In genomic region chr19:10863107-10863700, GRCh38 we compare ENCODE assay signal across 11 cellular contexts. TPM values are rescaled to one million over a fixed set of nuclear protein-coding genes. Genes with fewer than 3 reads are reported as not detected.
A peak's percentile ranks its signal among the peaks of the same experiment; 100 is the strongest.
DNase-seq lines count a peak whose midpoint lies in the region; ATAC-seq, FAIRE-seq and TF ChIP-seq lines count a peak whose summit lies in the region.
"Had no signal": no experiment of that assay in that cellular context is flagged by ENCODE, and none has a peak within 500 bp of the region (broad histone marks: within the 10 kb centered on the region; RNA-seq: fewer than 3 reads in every experiment).

No MANE protein-coding gene starts in this region.

- intact Hi-C loops in Right ventricle myocardium superior (cut with DNase I) (no loop called here), K562 (cut with micrococcal nuclease) (no loop called here), posterior cingulate gyrus (cut with DNase I) (loop anchor here (5.0 kb wide), 2 partner anchors 96 to 146 kb away; partner anchors contain the start of gene DNM2)

- ATAC-seq in Right ventricle myocardium superior (ENCODE audit: poor library complexity): peak; percentile 12
- ATAC-seq in K562: peak; percentile 67

- BruUV-seq in K562 (replicated peaks; lab: Mats Ljungman, UMichigan): no TSS peak

- no peaks in the 10 kb centered on the region for H3K9me1 ChIP-seq in K562 (ENCODE audit: control insufficient read depth, insufficient read depth, low read length)

- peak overlapping the region; percentile 74 for H3K4me2 ChIP-seq in K562 (ENCODE audit: insufficient read depth, low read length)

- H3K4me1 ChIP-seq in right atrium auricular region: peaks cover 0 to 8% of the 10 kb centered on the region in 2 donors
- H3K4me1 ChIP-seq in K562 (replicated peaks in 1 of 2; ENCODE audit: control insufficient read depth in 2 of 2, insufficient read depth in 2 of 2, low read length in 2 of 2): peaks cover 24 to 31% of the 10 kb centered on the region in 2 experiments; a peak in 4 of 5 replicates

- TF ChIP-seq CTCF in right atrium auricular region (IDR thresholded peaks at IDR 0.05) (no peak), K562 (IDR thresholded peaks at IDR 0.05 in 2 of 3, conservative IDR thresholded peaks at IDR 0.05 in 1 of 3; ENCODE audit: insufficient read depth in 2 of 3, low read depth in 1 of 3, low read length in 3 of 3) (no peak)

- H3K79me2 ChIP-seq in K562 (ENCODE audit: control insufficient read depth, insufficient read depth, low read length): no peaks in the 10 kb centered on the region

- 4% methylated on average over 14 of the region's 18 CpGs for WGBS in K562 (ENCODE audit: insufficient coverage, low coverage, missing lambda C conversion rate)

- H3K27me3 ChIP-seq in right atrium auricular region: no peaks in the 10 kb centered on the region
- no peaks in the 10 kb centered on the region for H3K27me3 ChIP-seq in K562 (ENCODE audit: control insufficient read depth in 2 of 2, insufficient read depth in 2 of 2, low read length in 2 of 2)

- no peaks in the 10 kb centered on the region for H3K9me3 ChIP-seq in right atrium auricular region
- H3K9me3 ChIP-seq in K562 (replicated peaks; ENCODE audit: control insufficient read depth, insufficient read depth, low read depth, low read length): no peaks in the 10 kb centered on the region

- FAIRE-seq in K562 (lab: Jason Lieb, UNC) (peak; percentile 48), urothelium cell line (lab: Jason Lieb, UNC) (no peak)

- H3K4me3 ChIP-seq in right atrium auricular region: no peak overlapping the region
- no peak overlapping the region for H3K4me3 ChIP-seq in K562

- TF ChIP-seq RAD21 in K562 (CRISPR knock-in tag; conservative IDR thresholded peaks at IDR 0.05 in 1 of 2, IDR thresholded peaks at IDR 0.05 in 1 of 2): no peak

- peak overlapping the region; percentile 63 for H2AFZ ChIP-seq in K562 (ENCODE audit: low read depth, low read length)

- no peak for DNase-seq in Right ventricle myocardium superior
- DNase-seq in right atrium auricular region (ENCODE audit: low spot score): no peak
- DNase-seq in K562 (ENCODE audit: extremely low read depth in 1 of 4, low spot score in 3 of 4): peak; percentile 19 to 68 (median 50)
- peak; percentile 12 for DNase-seq in medulla oblongata (ENCODE audit: extremely low spot score)
- DNase-seq in urothelium cell line (ENCODE audit: low spot score): peak; percentile 26
- no peak for DNase-seq in HEK293T (ENCODE audit: extremely low spot score)
- no peak for DNase-seq in posterior cingulate gyrus
- no peak for DNase-seq in stimulated activated CD4-positive, alpha-beta T cell treated with anti-CD3 and anti-CD28 coated beads, Interleukin-4, amount 100 ng/mL, for 4 hours
- DNase-seq: activated CD4-positive, alpha-beta T cell treated with anti-CD3 and anti-CD28 coated beads, Interleukin-2, amount 50 U/mL, for 4 hours; cortex of kidney; NCI-H524 had no signal

- H3K36me3 ChIP-seq in right atrium auricular region (no peaks in the 10 kb centered on the region), K562 (ENCODE audit: control insufficient read depth, insufficient read depth, low read length) (no peaks in the 10 kb centered on the region)

- TF ChIP-seq POLR2A in K562 (conservative IDR thresholded peaks at IDR 0.05): no peak

- TF ChIP-seq EP300 in K562 (IDR thresholded peaks at IDR 0.05; ENCODE audit: low read length): no peak

- H4K20me1 ChIP-seq in K562 (replicated peaks; ENCODE audit: control insufficient read depth, insufficient read depth, low read length): no peaks in the 10 kb centered on the region

- H3K9ac ChIP-seq in K562 (ENCODE audit: insufficient read depth in 1 of 2, low read depth in 2 of 2, low read length in 2 of 2): peak overlapping the region; percentile 14 to 79; a peak in 3 of 4 replicates

- CTCF ChIA-PET in K562 (lab: Yijun Ruan, JAX; ENCODE audit: low intra/inter-chr PET ratio) (interaction anchor here (0.7 kb wide), 1 partner anchor 10 kb away, joined by 3 read pairs; no protein-coding TSS in a partner anchor), HEK293T (lab: Yijun Ruan, JAX) (interaction anchor here (1.0 to 4.5 kb wide), 5 partner anchors 8 to 168 kb away, joined by 3 to 48 read pairs (median 3); partner anchors contain the start of gene CARM1)

- H3K27ac ChIP-seq in right atrium auricular region (no peak overlapping the region), K562 (ENCODE audit: extremely low read depth, low read depth, low read length) (peak overlapping the region; percentile 46; the same call in 1 of the 3 replicates)

- in situ Hi-C loops in K562 (cut with MboI): no loop called here

- POLR2A ChIA-PET in K562 (lab: Yijun Ruan, JAX) (interaction anchor here (0.6 to 3.8 kb wide), 4 partner anchors 20 to 128 kb away, joined by 3 to 20 read pairs (median 4); partner anchors contain the start of gene TMED1), HEK293T (lab: Yijun Ruan, JAX) (interaction anchor here (1.0 to 6.1 kb wide), 4 partner anchors 16 to 146 kb away, joined by 3 to 72 read pairs (median 6); partner anchors contain the start of gene TMED1)

TF ChIP-seq in K562, 482 proteins besides CTCF, POLR2A, EP300 and RAD21 (continues in another document):
- 0 out of 2 replicates have a peak, but pooled peaks have one; percentile 60 for TF ChIP-seq ZNF766 (CRISPR knock-in tag; conservative IDR thresholded peaks at IDR 0.05)

TF ChIP-seq in HEK293T, 16 proteins besides CTCF, POLR2A, EP300 and RAD21 (continues in another document):
- TF ChIP-seq FOXK2 (IDR thresholded peaks at IDR 0.05) (no peak), FOXA1 (IDR thresholded peaks at IDR 0.05) (no peak), ARNT (IDR thresholded peaks at IDR 0.05) (no peak)

RNA-seq across cellular contexts. Expression of gene CARM1, which starts 8.1 kb away (rescaled TPM):
- total RNA-seq in Right ventricle myocardium superior: 29.9 TPM
- 10 to 100 TPM; 15.3 to 19.8 TPM for total RNA-seq in right atrium auricular region
- total RNA-seq in K562 (2011; cell fraction: chromatin; rRNA removed; ENCODE audit: low replicate concordance): 50.4 and 92.7 TPM in 2 replicates
- total RNA-seq in K562 (2011; cell fraction: nucleolus; rRNA removed): 57.5 and 60.4 TPM in 2 replicates
- total RNA-seq in K562 (2011; cell fraction: nucleoplasm; rRNA removed): 52.4 and 52.6 TPM in 2 replicates
- 31.9 and 41.8 TPM in 2 replicates for total RNA-seq in K562 (2014; rRNA removed)
- 14.1 and 18.6 TPM in 2 replicates for total RNA-seq in K562 (2014; rRNA removed; fragmentation: Illumina TruSeq; extraction: Trizol)
- 25.2 and 27.1 TPM in 2 replicates for total RNA-seq in K562 (2015; rRNA removed; fragmentation: Illumina TruSeq; extraction: Trizol)
- 86.0 and 86.3 TPM in 2 replicates for total RNA-seq in K562 (2021)
- 29.7 and 54.8 TPM in 2 replicates for polyA plus RNA-seq in K562 (2011; rRNA removed)
- 39.1 and 73.7 TPM in 2 replicates for polyA plus RNA-seq in K562 (2011; cell fraction: cytosol; rRNA removed)
- 61.7 and 77.2 TPM in 2 replicates for polyA plus RNA-seq in K562 (2011; cell fraction: nucleus; rRNA removed)
- 54.2 and 71.7 TPM in 2 replicates for polyA plus RNA-seq in K562 (2012)
- 59.8 and 73.9 TPM in 2 replicates for polyA plus RNA-seq in K562 (2014; fragmentation: Illumina TruSeq; extraction: Trizol)
- polyA plus RNA-seq in K562 (2014; fragmentation: Nextera tagmentation; extraction: Ambion mirVana): under 1 TPM; 0.36 to 0.65 TPM
- polyA plus RNA-seq in K562 (2014; rRNA removed): 49.1 and 56.5 TPM in 2 replicates
- 20.6 and 23.7 TPM in 2 replicates for polyA minus RNA-seq in K562 (2011; rRNA and poly(A)+ RNA removed)
- polyA minus RNA-seq in K562 (2011; cell fraction: cytosol; rRNA and poly(A)+ RNA removed): 32.6 and 45.6 TPM in 2 replicates
- polyA minus RNA-seq in K562 (2011; cell fraction: nucleus; rRNA and poly(A)+ RNA removed): 13.1 and 18.4 TPM in 2 replicates

RNA-seq across cellular contexts. Expression of gene C19orf38, which starts 15.0 kb away (rescaled TPM):
- total RNA-seq in Right ventricle myocardium superior (0.59 TPM), right atrium auricular region (1 to 10 TPM in 1 of 2 donors, not detected in 1; 1.5 TPM), K562 (2014; rRNA removed) (0.16 TPM in 1 of 2 replicates, not detected in the other), K562 (2014; rRNA removed; fragmentation: Illumina TruSeq; extraction: Trizol) (not detected in 2 replicates), K562 (2015; rRNA removed; fragmentation: Illumina TruSeq; extraction: Trizol) (not detected in 2 replicates), K562 (2021) (0.18 and 0.29 TPM in 2 replicates)
- 0.83 TPM in 1 of 2 replicates, not detected in the other for total RNA-seq in K562 (2011; cell fraction: chromatin; rRNA removed; ENCODE audit: low replicate concordance)
- total RNA-seq in K562 (2011; cell fraction: nucleolus; rRNA removed): 0.50 TPM in 1 of 2 replicates, not detected in the other
- total RNA-seq in K562 (2011; cell fraction: nucleoplasm; rRNA removed): not detected in 2 replicates
- polyA plus RNA-seq in K562 (2011; rRNA removed) (0.14 and 0.31 TPM in 2 replicates), K562 (2014; fragmentation: Illumina TruSeq; extraction: Trizol) (not detected in 2 replicates), K562 (2014; fragmentation: Nextera tagmentation; extraction: Ambion mirVana) (not detected), K562 (2014; rRNA removed) (0.53 TPM in 1 of 2 replicates, not detected in the other)
- polyA plus RNA-seq in K562 (2011; cell fraction: cytosol; rRNA removed): 0.19 and 0.22 TPM in 2 replicates
- 0.10 and 0.34 TPM in 2 replicates for polyA plus RNA-seq in K562 (2011; cell fraction: nucleus; rRNA removed)
- 0.27 and 0.40 TPM in 2 replicates for polyA plus RNA-seq in K562 (2012)
- not detected in 2 replicates for polyA minus RNA-seq in K562 (2011; rRNA and poly(A)+ RNA removed)
- not detected in 2 replicates for polyA minus RNA-seq in K562 (2011; cell fraction: cytosol; rRNA and poly(A)+ RNA removed)
- polyA minus RNA-seq in K562 (2011; cell fraction: nucleus; rRNA and poly(A)+ RNA removed): 0.27 and 0.56 TPM in 2 replicates

RNA-seq across cellular contexts. Expression of gene TMED1, which starts 27.2 kb away (rescaled TPM):
- total RNA-seq in Right ventricle myocardium superior (30.8 TPM), right atrium auricular region (10 to 100 TPM; 39.3 to 50.9 TPM), K562 (2014; rRNA removed) (28.1 and 34.4 TPM in 2 replicates), K562 (2014; rRNA removed; fragmentation: Illumina TruSeq; extraction: Trizol) (7.4 and 8.0 TPM in 2 replicates), K562 (2015; rRNA removed; fragmentation: Illumina TruSeq; extraction: Trizol) (22.7 and 23.5 TPM in 2 replicates), K562 (2021) (25.5 and 28.2 TPM in 2 replicates)
- 12.5 and 36.8 TPM in 2 replicates for total RNA-seq in K562 (2011; cell fraction: chromatin; rRNA removed; ENCODE audit: low replicate concordance)
- total RNA-seq in K562 (2011; cell fraction: nucleolus; rRNA removed): 63.2 and 77.4 TPM in 2 replicates
- 32.4 and 49.3 TPM in 2 replicates for total RNA-seq in K562 (2011; cell fraction: nucleoplasm; rRNA removed)
- polyA plus RNA-seq in K562 (2011; rRNA removed) (26.1 and 27.9 TPM in 2 replicates), K562 (2014; fragmentation: Illumina TruSeq; extraction: Trizol) (9.6 and 18.6 TPM in 2 replicates), K562 (2014; fragmentation: Nextera tagmentation; extraction: Ambion mirVana) (1 to 10 TPM in 1 of 2 experiments, under 1 TPM in 1; 0.86 to 5.9 TPM), K562 (2014; rRNA removed) (29.3 and 30.2 TPM in 2 replicates)
- polyA plus RNA-seq in K562 (2011; cell fraction: cytosol; rRNA removed): 33.2 and 47.1 TPM in 2 replicates
- polyA plus RNA-seq in K562 (2011; cell fraction: nucleus; rRNA removed): 10.9 and 12.8 TPM in 2 replicates
- polyA plus RNA-seq in K562 (2012): 28.9 and 42.7 TPM in 2 replicates
- 11.8 and 20.7 TPM in 2 replicates for polyA minus RNA-seq in K562 (2011; rRNA and poly(A)+ RNA removed)
- 14.7 and 14.8 TPM in 2 replicates for polyA minus RNA-seq in K562 (2011; cell fraction: cytosol; rRNA and poly(A)+ RNA removed)
- 4.3 and 6.6 TPM in 2 replicates for polyA minus RNA-seq in K562 (2011; cell fraction: nucleus; rRNA and poly(A)+ RNA removed)

Comparison
In these comparisons a context has a peak if more than half of its experiments do, and no peak if none do; other contexts are left out.
1. DNase-seq: peak in K562 (4 of 4), medulla oblongata (single experiment) and urothelium cell line (single experiment); none in Right ventricle myocardium superior (single experiment), right atrium auricular region (single experiment), HEK293T (single experiment), posterior cingulate gyrus (0 of 10) and stimulated activated CD4-positive, alpha-beta T cell treated with anti-CD3 and anti-CD28 coated beads, Interleukin-4, amount 100 ng/mL, for 4 hours (0 of 2).